Comparison of ENCODE assay signal across 13 cellular contexts in the genomic region with DNA sequence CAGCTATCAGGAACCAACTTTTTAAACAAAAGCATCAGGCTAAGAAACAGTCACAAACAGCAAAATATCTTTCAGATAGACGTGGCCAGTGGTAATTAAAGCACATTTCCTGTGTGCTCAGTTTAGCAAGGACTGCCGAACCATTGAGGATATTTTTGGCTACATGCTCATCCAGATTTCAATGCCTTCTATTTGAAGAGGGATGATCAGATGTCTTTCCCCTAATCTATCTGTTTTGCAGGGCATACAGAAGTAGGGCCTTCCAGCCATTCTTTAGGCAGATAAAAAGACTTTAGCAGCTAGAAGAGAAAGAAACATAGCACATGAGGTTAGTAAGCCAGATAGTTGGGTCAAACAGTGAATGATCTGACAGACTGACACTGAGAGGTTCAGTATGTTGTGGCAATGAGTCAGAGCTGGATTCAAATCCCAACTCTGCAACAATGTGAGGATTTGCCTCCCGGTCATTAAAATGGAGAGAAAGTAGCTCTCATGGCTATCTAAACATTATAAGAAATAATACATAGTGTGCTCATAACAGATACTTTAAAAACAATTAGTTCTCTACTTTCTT.
DNase-seq lines count a peak whose midpoint lies in the region; ATAC-seq, FAIRE-seq and TF ChIP-seq lines count a peak whose summit lies in the region.
"Had no signal": no experiment of that assay in that cellular context is flagged by ENCODE, and none has a peak within 500 bp of the region (broad histone marks: within the 10 kb centered on the region; RNA-seq: fewer than 3 reads in every experiment).

No MANE protein-coding gene starts in this region.

- WGBS in small intestine, 3 donors = 33 to 36% (median 34%) methylated on average over 3 of the region's 3 CpGs

- no peak for TF ChIP-seq CTCF in PC-3 (conservative IDR thresholded peaks at IDR 0.05; ENCODE audit: low read depth, low read length)
- no peak for TF ChIP-seq CTCF in fibroblast of the aortic adventitia (IDR thresholded peaks at IDR 0.05; ENCODE audit: insufficient read depth, low read length)

- ATAC-seq in GM18505 (IDR thresholded peaks at IDR 0.05; ENCODE audit: unreplicated experiment) = peak; percentile 36
- ATAC-seq in PC-3 = peak; percentile 18; the same call in 1 of the 2 replicates
- no peak for ATAC-seq in naive thymus-derived CD8-positive, alpha-beta T cell
- no peak for ATAC-seq in HG03097 (IDR thresholded peaks at IDR 0.05; ENCODE audit: low FRiP score, unreplicated experiment)

- H3K9me3 Mint-ChIP-seq in naive thymus-derived CD8-positive, alpha-beta T cell = peaks cover 0 to 2% (median 0%) of the 10 kb centered on the region in 9 donors

- H3F3A ChIP-seq in PC-3 (ENCODE audit: low read length, unreplicated experiment) = no peaks in the 10 kb centered on the region

- in situ Hi-C loops in KBM-7 (cut with MboI; ENCODE audit: low pct_unique_long_range_greater_than_20kb, low sequenced_read_pairs) = no loop called here

- no peaks in the 10 kb centered on the region for H3K79me2 ChIP-seq in PC-3 (ENCODE audit: low read length)

- H4K20me1 ChIP-seq in PC-3 (ENCODE audit: low read length) = no peaks in the 10 kb centered on the region

- peaks cover 10% of the 10 kb centered on the region for H3K4me1 ChIP-seq in PC-3 (ENCODE audit: insufficient read depth, low read length)
- peaks cover 0 to 4% of the 10 kb centered on the region in 2 donors for H3K4me1 ChIP-seq in small intestine (ENCODE audit: control insufficient read depth in 2 of 2, insufficient read depth in 1 of 2, low read depth in 1 of 2, low read length in 1 of 2)

- FAIRE-seq in small intestine (lab: Jason Lieb, UNC) = no peak

- H3K27me3 ChIP-seq in PC-3 (ENCODE audit: low read length) (no peaks in the 10 kb centered on the region), small intestine (ENCODE audit: control insufficient read depth in 2 of 2, insufficient read depth in 2 of 2, low read length in 2 of 2) (no peaks in the 10 kb centered on the region)
- H3K27me3 ChIP-seq: suprapubic skin had no signal

- no peak overlapping the region; the same call in 1 of the 2 replicates for H3K4me2 ChIP-seq in PC-3 (ENCODE audit: low read length)
- H3K4me2 ChIP-seq: KMS-11 had no signal

- H3K4me3 Mint-ChIP-seq in naive thymus-derived CD8-positive, alpha-beta T cell = no peak overlapping the region

- no peak overlapping the region for H3K9ac ChIP-seq in PC-3 (ENCODE audit: low read length)
- H3K9ac ChIP-seq: KMS-11 had no signal

- H3K9me3 ChIP-seq in PC-3 (ENCODE audit: low read length) (no peaks in the 10 kb centered on the region), small intestine (ENCODE audit: control insufficient read depth, low read depth) (no peaks in the 10 kb centered on the region)
- H3K9me3 ChIP-seq: suprapubic skin had no signal

- H3K36me3 Mint-ChIP-seq in naive thymus-derived CD8-positive, alpha-beta T cell = no peaks in the 10 kb centered on the region

- intact Hi-C loops in PC-3 (cut with micrococcal nuclease) = no loop called here

- peak; percentile 5 for DNase-seq in PC-3
- DNase-seq in fibroblast of the aortic adventitia (ENCODE audit: low read depth) = peak; percentile 51
- DNase-seq in small intestine = peak; percentile 36
- DNase-seq in naive thymus-derived CD8-positive, alpha-beta T cell = no peak
- DNase-seq in KBM-7 = no peak
- DNase-seq: activated CD4-positive, alpha-beta T cell treated with anti-CD3 and anti-CD28 coated beads for 4 hours; activated naive CD4-positive, alpha-beta T cell treated with Interleukin-2 at 50 U/mL for 16 hours; GOT3; nucleus accumbens had no signal

- H3K27me3 Mint-ChIP-seq in naive thymus-derived CD8-positive, alpha-beta T cell = peaks cover under 1 to 26% (median 10%) of the 10 kb centered on the region in 5 donors

- POLR2A ChIA-PET in PC-3 (lab: Charles Lee; ENCODE audit: unreplicated experiment) = no interaction called here
- POLR2A ChIA-PET in naive thymus-derived CD8-positive, alpha-beta T cell (lab: Charles Lee) = no interaction called here

- no TSS peak for BruUV-seq in PC-3 (replicated peaks; lab: Mats Ljungman, UMichigan)

- H3K9me2 ChIP-seq in PC-3 (replicated peaks; ENCODE audit: low read length) = no peaks in the 10 kb centered on the region

- H3K27ac Mint-ChIP-seq in naive thymus-derived CD8-positive, alpha-beta T cell = no peak overlapping the region

- H3K4me3 ChIP-seq in PC-3 (ENCODE audit: low read length) (no peak overlapping the region), fibroblast of the aortic adventitia (ENCODE audit: low read depth, low read length) (no peak overlapping the region), small intestine (ENCODE audit: low read depth in 1 of 2, low read length in 2 of 2) (no peak overlapping the region)
- H3K4me3 ChIP-seq: suprapubic skin had no signal

- H3K36me3 ChIP-seq in PC-3 (ENCODE audit: low read depth, low read length) (no peaks in the 10 kb centered on the region), small intestine (ENCODE audit: control insufficient read depth in 2 of 2, insufficient read depth in 2 of 2, low read length in 2 of 2) (no peaks in the 10 kb centered on the region)
- H3K36me3 ChIP-seq: suprapubic skin had no signal

- CTCF ChIA-PET in PC-3 (lab: Charles Lee) = no interaction called here

- H3K4me1 Mint-ChIP-seq in naive thymus-derived CD8-positive, alpha-beta T cell = peaks cover 0 to 2% (median 0%) of the 10 kb centered on the region in 4 donors

- no peak for TF ChIP-seq POLR2A in GM18505 (IDR thresholded peaks at IDR 0.05; ENCODE audit: borderline replicate concordance, extremely low read depth, insufficient read depth, insufficient read length)

- H3K27ac ChIP-seq in PC-3 (ENCODE audit: low read length) (no peak overlapping the region), small intestine (ENCODE audit: low read depth in 1 of 2, low read length in 1 of 2) (peak overlapping the region; percentile 47 to 89)
- H3K27ac ChIP-seq: KMS-11, suprapubic skin had no signal

- no peak overlapping the region for H2AFZ ChIP-seq in PC-3 (ENCODE audit: low read length)

Comparison
In these comparisons a context has a peak if more than half of its experiments do, and no peak if none do; other contexts are left out.
1. ATAC-seq: peak in GM18505 (single experiment) and PC-3 (single experiment); none in naive thymus-derived CD8-positive, alpha-beta T cell (0 of 2) and HG03097 (single experiment).
2. DNase-seq: peak in PC-3 (single experiment), fibroblast of the aortic adventitia (single experiment) and small intestine (single experiment); none in naive thymus-derived CD8-positive, alpha-beta T cell (0 of 10) and KBM-7 (single experiment).